ENCODE assay signal across 17 cellular contexts in the genomic region with DNA sequence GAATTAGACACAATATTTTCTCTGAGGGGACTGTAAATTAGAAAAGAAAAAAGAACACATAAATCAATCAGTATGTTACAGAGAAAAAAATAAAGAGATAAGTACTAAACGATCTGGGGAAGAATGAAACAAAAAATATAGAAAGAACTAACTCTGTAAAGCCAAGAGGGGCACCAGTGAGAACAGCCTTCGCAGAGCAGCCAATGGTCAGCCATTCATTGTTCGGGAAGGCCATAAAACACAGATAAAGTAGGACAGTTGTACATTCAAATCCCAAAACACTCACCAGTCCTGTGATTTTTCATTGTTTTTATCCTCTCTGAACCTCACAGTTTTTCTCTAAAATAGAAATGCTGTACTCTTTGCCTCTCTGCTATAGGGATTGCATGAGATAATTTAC.
DNase-seq lines count a peak whose midpoint lies in the region; TF ChIP-seq lines count a peak whose summit lies in the region.
"Had no signal": no experiment of that assay in that cellular context is flagged by ENCODE, and none has a peak within 500 bp of the region (broad histone marks: within the 10 kb centered on the region; RNA-seq: fewer than 3 reads in every experiment).

No MANE protein-coding gene starts in this region.

- H3K4me1 ChIP-seq in neural progenitor cell (peaks cover 5% of the 10 kb centered on the region), stomach (peaks cover 0 to 11% (median 2%) of the 10 kb centered on the region in 4 donors)
- H3K4me1 ChIP-seq: prostate gland had no signal

- H4K20me1 ChIP-seq in neural progenitor cell (ENCODE audit: low read depth): no peaks in the 10 kb centered on the region

- H3K9me3 ChIP-seq in neural progenitor cell (ENCODE audit: low read depth): no peaks in the 10 kb centered on the region
- no peaks in the 10 kb centered on the region for H3K9me3 ChIP-seq in stomach
- H3K9me3 ChIP-seq: prostate gland had no signal

- DNase-seq in COLO829 (ENCODE audit: low spot score) (peak; percentile 18), NCI-H69 (lab: John Stamatoyannopoulos, UW) (peak; percentile 0), dermis blood vessel endothelial cell (peak; percentile 15), neural progenitor cell (ENCODE audit: low spot score) (no peak), NOMO-1 (lab: John Stamatoyannopoulos, UW; ENCODE audit: unreplicated experiment in 2 of 2) (no peak), NCI-H1930 (lab: John Stamatoyannopoulos, UW) (no peak), stomach (no peak)
- no peak for DNase-seq in stimulated activated CD4-positive, alpha-beta T cell treated with anti-CD3 and anti-CD28 coated beads, Interleukin-12 subunit alpha, Interleukin-12 subunit beta, amount 100 ng/mL, for 4 hours
- DNase-seq: activated gamma-delta T cell treated with Interleukin-2 at 50 U/mL for 16 hours, glutamatergic neuron, islet precursor cell, MM.1S, NCI-H2171, WERI-Rb-1 had no signal

- H3K9me3 Mint-ChIP-seq in neural progenitor cell: peaks cover 6% of the 10 kb centered on the region

- H3K4me2 ChIP-seq in neural progenitor cell: no peak overlapping the region

- H3K9ac ChIP-seq in neural progenitor cell: no peak overlapping the region

- peaks cover 2% of the 10 kb centered on the region for H3K4me1 Mint-ChIP-seq in neural progenitor cell

- H3K27ac ChIP-seq in neural progenitor cell: no peak overlapping the region
- no peak overlapping the region for H3K27ac ChIP-seq in stomach
- H3K27ac ChIP-seq: WERI-Rb-1 had no signal

- no peak overlapping the region for H3K4me3 ChIP-seq in neural progenitor cell
- no peak overlapping the region for H3K4me3 ChIP-seq in stomach
- H3K4me3 ChIP-seq: prostate gland had no signal

- TF ChIP-seq EP300 in stomach (IDR thresholded peaks at IDR 0.05): no peak

- H3K36me3 ChIP-seq in neural progenitor cell (no peaks in the 10 kb centered on the region), stomach (peaks cover 0 to 10% (median 0%) of the 10 kb centered on the region in 4 donors)
- H3K36me3 ChIP-seq: prostate gland, WERI-Rb-1 had no signal

- peaks cover 13% of the 10 kb centered on the region for H3K36me3 Mint-ChIP-seq in neural progenitor cell

- intact Hi-C loops in stomach (cut with DNase I; ENCODE audit: low total_unique reads): loop anchor here (10.0 kb wide), 1 partner anchor 470 kb away; the partner anchor contains the start of gene CBR4

- H3K27ac Mint-ChIP-seq in neural progenitor cell: no peak overlapping the region
- H3K27ac Mint-ChIP-seq: brain, CD14-positive monocyte had no signal

- no peaks in the 10 kb centered on the region for H3K79me2 ChIP-seq in neural progenitor cell (ENCODE audit: low read depth)

- H3F3A ChIP-seq in neural progenitor cell (ENCODE audit: low read depth): no peaks in the 10 kb centered on the region

- no peak overlapping the region for H3K4me3 Mint-ChIP-seq in neural progenitor cell
- H3K4me3 Mint-ChIP-seq: brain, CD14-positive monocyte had no signal

- no peaks in the 10 kb centered on the region for H3K27me3 Mint-ChIP-seq in neural progenitor cell (ENCODE audit: insufficient read depth, low read depth)

- TF ChIP-seq CTCF in neural progenitor cell (IDR thresholded peaks at IDR 0.05) (peak; percentile 9), stomach (IDR thresholded peaks at IDR 0.05) (no peak)

- no peak overlapping the region for H2AFZ ChIP-seq in neural progenitor cell (replicated peaks)

- WGBS in stomach, 5 donors: 50 to 67% (median 57%) methylated on average over 3 of the region's 3 CpGs

- TF ChIP-seq POLR2A in stomach (IDR thresholded peaks at IDR 0.05): no peak

- H3K27me3 ChIP-seq in neural progenitor cell (no peaks in the 10 kb centered on the region), stomach (no peaks in the 10 kb centered on the region)

Comparison
In these comparisons a context has a peak if more than half of its experiments do, and no peak if none do; other contexts are left out.
1. DNase-seq: peak in COLO829 (single experiment), NCI-H69 (single experiment) and dermis blood vessel endothelial cell (single experiment); none in neural progenitor cell (single experiment), NOMO-1 (0 of 2), NCI-H1930 (0 of 2), stimulated activated CD4-positive, alpha-beta T cell treated with anti-CD3 and anti-CD28 coated beads, Interleukin-12 subunit alpha, Interleukin-12 subunit beta, amount 100 ng/mL, for 4 hours (single experiment) and stomach (single experiment).